In the genomic region with DNA sequence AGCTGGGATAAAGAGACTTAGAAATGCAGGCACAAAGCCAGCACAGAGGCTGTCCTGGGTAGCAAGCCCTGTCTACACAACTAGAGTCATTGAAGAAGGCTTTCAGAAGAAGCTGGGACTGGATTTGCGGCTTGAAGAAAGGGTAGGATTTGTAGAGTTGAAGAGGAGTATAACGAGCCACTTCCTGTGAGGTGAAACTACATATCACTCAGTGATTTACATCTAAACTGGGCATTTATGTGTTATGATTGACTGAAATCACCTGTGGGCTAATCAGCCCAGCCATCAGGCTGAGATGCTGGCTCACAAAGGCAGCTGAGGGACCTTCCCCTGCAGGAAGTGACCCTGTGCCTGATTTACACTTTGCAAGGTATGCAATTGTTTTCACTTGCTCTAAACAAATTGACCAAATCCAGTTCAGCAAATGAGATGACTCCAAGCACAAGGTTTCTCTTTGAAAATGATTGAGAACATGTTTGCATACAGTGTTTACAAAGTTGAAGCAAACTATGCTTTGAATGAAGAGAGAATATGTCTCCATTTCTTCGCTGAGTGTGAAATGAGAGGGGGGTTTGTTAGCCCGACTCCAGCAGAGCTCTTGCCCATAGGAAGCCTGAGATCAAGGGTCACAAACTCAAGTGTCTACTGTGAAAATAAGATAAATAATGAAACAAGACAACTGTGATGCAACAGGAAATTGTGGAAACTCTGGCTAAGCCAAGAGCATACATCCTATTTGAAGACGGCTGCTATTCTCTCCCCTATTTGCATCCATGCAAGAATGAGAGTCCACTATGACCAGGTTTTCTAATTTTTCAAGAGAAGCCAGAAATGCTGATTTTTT, we compare ENCODE assay signal across 1 cellular context.
A peak's percentile ranks its signal among the peaks of the same experiment; 100 is the strongest.
TF ChIP-seq lines count a peak whose summit lies in the region.

No MANE protein-coding gene starts in this region.

TF ChIP-seq in HepG2, 621 proteins besides CTCF, POLR2A, EP300 and RAD21 (continued from another document and continues in another):
- TF ChIP-seq SMAD3 (CRISPR knock-in tag; IDR thresholded peaks at IDR 0.05), result peak; percentile 84
- peak; percentile 86; the same call in 1 of the 2 replicates for TF ChIP-seq RXRA (CRISPR knock-in tag; IDR thresholded peaks at IDR 0.05)
- TF ChIP-seq IRX3 (CRISPR knock-in tag; IDR thresholded peaks at IDR 0.05; ENCODE audit: borderline replicate concordance, low read depth), result 0 out of 2 replicates have a peak, but pooled peaks have one; percentile 65
- TF ChIP-seq KDM4B (CRISPR knock-in tag; IDR thresholded peaks at IDR 0.05), result peak; percentile 64; the same call in 1 of the 2 replicates
- peak; percentile 99 for TF ChIP-seq FOXA3 (CRISPR knock-in tag; IDR thresholded peaks at IDR 0.05)
- no peak for TF ChIP-seq ZNF484 (CRISPR knock-in tag; IDR thresholded peaks at IDR 0.05; ENCODE audit: borderline replicate concordance, low read depth)
- peak; percentile 62; the same call in 1 of the 2 replicates for TF ChIP-seq ZNF124 (CRISPR knock-in tag; IDR thresholded peaks at IDR 0.05)
- TF ChIP-seq RORA (CRISPR knock-in tag; IDR thresholded peaks at IDR 0.05), result 0 out of 2 replicates have a peak, but pooled peaks have one; percentile 68
- peak; percentile 100 for TF ChIP-seq ISL2 (CRISPR knock-in tag; IDR thresholded peaks at IDR 0.05)
- TF ChIP-seq GFI1 (CRISPR knock-in tag; IDR thresholded peaks at IDR 0.05; ENCODE audit: borderline replicate concordance), result peak; percentile 99
- TF ChIP-seq, protein P1, sequence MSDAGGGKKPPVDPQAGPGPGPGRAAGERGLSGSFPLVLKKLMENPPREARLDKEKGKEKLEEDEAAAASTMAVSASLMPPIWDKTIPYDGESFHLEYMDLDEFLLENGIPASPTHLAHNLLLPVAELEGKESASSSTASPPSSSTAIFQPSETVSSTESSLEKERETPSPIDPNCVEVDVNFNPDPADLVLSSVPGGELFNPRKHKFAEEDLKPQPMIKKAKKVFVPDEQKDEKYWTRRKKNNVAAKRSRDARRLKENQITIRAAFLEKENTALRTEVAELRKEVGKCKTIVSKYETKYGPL (CRISPR knock-in tag; IDR thresholded peaks at IDR 0.05), result peak; percentile 18; the same call in 1 of the 2 replicates
- TF ChIP-seq, protein P2, sequence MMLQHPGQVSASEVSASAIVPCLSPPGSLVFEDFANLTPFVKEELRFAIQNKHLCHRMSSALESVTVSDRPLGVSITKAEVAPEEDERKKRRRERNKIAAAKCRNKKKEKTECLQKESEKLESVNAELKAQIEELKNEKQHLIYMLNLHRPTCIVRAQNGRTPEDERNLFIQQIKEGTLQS (CRISPR knock-in tag; IDR thresholded peaks at IDR 0.05), result peak; percentile 84
- TF ChIP-seq, protein P3, sequence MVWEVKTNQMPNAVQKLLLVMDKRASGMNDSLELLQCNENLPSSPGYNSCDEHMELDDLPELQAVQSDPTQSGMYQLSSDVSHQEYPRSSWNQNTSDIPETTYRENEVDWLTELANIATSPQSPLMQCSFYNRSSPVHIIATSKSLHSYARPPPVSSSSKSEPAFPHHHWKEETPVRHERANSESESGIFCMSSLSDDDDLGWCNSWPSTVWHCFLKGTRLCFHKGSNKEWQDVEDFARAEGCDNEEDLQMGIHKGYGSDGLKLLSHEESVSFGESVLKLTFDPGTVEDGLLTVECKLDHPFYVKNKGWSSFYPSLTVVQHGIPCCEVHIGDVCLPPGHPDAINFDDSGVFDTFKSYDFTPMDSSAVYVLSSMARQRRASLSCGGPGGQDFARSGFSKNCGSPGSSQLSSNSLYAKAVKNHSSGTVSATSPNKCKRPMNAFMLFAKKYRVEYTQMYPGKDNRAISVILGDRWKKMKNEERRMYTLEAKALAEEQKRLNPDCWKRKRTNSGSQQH (CRISPR knock-in tag; IDR thresholded peaks at IDR 0.05; ENCODE audit: low read depth), result peak; percentile 36; the same call in 1 of the 2 replicates
- TF ChIP-seq, protein P4, sequence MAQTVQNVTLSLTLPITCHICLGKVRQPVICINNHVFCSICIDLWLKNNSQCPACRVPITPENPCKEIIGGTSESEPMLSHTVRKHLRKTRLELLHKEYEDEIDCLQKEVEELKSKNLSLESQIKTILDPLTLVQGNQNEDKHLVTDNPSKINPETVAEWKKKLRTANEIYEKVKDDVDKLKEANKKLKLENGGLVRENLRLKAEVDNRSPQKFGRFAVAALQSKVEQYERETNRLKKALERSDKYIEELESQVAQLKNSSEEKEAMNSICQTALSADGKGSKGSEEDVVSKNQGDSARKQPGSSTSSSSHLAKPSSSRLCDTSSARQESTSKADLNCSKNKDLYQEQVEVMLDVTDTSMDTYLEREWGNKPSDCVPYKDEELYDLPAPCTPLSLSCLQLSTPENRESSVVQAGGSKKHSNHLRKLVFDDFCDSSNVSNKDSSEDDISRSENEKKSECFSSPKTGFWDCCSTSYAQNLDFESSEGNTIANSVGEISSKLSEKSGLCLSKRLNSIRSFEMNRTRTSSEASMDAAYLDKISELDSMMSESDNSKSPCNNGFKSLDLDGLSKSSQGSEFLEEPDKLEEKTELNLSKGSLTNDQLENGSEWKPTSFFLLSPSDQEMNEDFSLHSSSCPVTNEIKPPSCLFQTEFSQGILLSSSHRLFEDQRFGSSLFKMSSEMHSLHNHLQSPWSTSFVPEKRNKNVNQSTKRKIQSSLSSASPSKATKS (CRISPR knock-in tag; IDR thresholded peaks at IDR 0.05), result peak; percentile 97
- TF ChIP-seq, protein P5, sequence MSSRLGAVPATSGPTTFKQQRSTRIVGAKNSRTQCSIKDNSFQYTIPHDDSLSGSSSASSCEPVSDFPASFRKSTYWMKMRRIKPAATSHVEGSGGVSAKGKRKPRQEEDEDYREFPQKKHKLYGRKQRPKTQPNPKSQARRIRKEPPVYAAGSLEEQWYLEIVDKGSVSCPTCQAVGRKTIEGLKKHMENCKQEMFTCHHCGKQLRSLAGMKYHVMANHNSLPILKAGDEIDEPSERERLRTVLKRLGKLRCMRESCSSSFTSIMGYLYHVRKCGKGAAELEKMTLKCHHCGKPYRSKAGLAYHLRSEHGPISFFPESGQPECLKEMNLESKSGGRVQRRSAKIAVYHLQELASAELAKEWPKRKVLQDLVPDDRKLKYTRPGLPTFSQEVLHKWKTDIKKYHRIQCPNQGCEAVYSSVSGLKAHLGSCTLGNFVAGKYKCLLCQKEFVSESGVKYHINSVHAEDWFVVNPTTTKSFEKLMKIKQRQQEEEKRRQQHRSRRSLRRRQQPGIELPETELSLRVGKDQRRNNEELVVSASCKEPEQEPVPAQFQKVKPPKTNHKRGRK (CRISPR knock-in tag; IDR thresholded peaks at IDR 0.05), result 0 out of 2 replicates have a peak, but pooled peaks have one; percentile 16
- no peak for TF ChIP-seq MYC (CRISPR knock-in tag; IDR thresholded peaks at IDR 0.05; ENCODE audit: borderline replicate concordance)
- TF ChIP-seq SETDB1 (CRISPR knock-in tag; IDR thresholded peaks at IDR 0.05; ENCODE audit: borderline replicate concordance), result no peak
- peak; percentile 98 for TF ChIP-seq FOXO1 (CRISPR knock-in tag; IDR thresholded peaks at IDR 0.05)
- TF ChIP-seq AHR (CRISPR knock-in tag; IDR thresholded peaks at IDR 0.05), result no peak; the same call in 1 of the 2 replicates
- peak; percentile 52 for TF ChIP-seq ONECUT2 (CRISPR knock-in tag; IDR thresholded peaks at IDR 0.05)
- TF ChIP-seq, protein P6, sequence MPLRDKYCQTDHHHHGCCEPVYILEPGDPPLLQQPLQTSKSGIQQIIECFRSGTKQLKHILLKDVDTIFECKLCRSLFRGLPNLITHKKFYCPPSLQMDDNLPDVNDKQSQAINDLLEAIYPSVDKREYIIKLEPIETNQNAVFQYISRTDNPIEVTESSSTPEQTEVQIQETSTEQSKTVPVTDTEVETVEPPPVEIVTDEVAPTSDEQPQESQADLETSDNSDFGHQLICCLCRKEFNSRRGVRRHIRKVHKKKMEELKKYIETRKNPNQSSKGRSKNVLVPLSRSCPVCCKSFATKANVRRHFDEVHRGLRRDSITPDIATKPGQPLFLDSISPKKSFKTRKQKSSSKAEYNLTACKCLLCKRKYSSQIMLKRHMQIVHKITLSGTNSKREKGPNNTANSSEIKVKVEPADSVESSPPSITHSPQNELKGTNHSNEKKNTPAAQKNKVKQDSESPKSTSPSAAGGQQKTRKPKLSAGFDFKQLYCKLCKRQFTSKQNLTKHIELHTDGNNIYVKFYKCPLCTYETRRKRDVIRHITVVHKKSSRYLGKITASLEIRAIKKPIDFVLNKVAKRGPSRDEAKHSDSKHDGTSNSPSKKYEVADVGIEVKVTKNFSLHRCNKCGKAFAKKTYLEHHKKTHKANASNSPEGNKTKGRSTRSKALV (CRISPR knock-in tag; IDR thresholded peaks at IDR 0.05), result peak; percentile 42; the same call in 1 of the 2 replicates
- no peak for TF ChIP-seq HNRNPLL (IDR thresholded peaks at IDR 0.05; ENCODE audit: low read depth, low read length, poor library complexity, severe bottlenecking)
- TF ChIP-seq, protein P7, sequence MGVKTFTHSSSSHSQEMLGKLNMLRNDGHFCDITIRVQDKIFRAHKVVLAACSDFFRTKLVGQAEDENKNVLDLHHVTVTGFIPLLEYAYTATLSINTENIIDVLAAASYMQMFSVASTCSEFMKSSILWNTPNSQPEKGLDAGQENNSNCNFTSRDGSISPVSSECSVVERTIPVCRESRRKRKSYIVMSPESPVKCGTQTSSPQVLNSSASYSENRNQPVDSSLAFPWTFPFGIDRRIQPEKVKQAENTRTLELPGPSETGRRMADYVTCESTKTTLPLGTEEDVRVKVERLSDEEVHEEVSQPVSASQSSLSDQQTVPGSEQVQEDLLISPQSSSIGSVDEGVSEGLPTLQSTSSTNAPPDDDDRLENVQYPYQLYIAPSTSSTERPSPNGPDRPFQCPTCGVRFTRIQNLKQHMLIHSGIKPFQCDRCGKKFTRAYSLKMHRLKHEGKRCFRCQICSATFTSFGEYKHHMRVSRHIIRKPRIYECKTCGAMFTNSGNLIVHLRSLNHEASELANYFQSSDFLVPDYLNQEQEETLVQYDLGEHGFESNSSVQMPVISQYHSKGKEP (CRISPR knock-in tag; IDR thresholded peaks at IDR 0.05), result no peak
- TF ChIP-seq KLF6 (CRISPR knock-in tag; IDR thresholded peaks at IDR 0.05), result peak; percentile 62; the same call in 1 of the 2 replicates
- TF ChIP-seq ZZZ3 (CRISPR knock-in tag; IDR thresholded peaks at IDR 0.05; ENCODE audit: borderline replicate concordance), result no peak
- TF ChIP-seq SOX6 (IDR thresholded peaks at IDR 0.05), result no peak
- peak; percentile 100 for TF ChIP-seq SOX6 (CRISPR knock-in tag; IDR thresholded peaks at IDR 0.05)
- no peak for TF ChIP-seq ZFP82 (CRISPR knock-in tag; IDR thresholded peaks at IDR 0.05; ENCODE audit: borderline replicate concordance)
- 0 out of 2 replicates have a peak, but pooled peaks have one; percentile 43 for TF ChIP-seq FLYWCH1 (CRISPR knock-in tag; IDR thresholded peaks at IDR 0.05)
- TF ChIP-seq ZNF577 (CRISPR knock-in tag; IDR thresholded peaks at IDR 0.05; ENCODE audit: borderline replicate concordance, low read depth), result no peak
- TF ChIP-seq, protein P8, sequence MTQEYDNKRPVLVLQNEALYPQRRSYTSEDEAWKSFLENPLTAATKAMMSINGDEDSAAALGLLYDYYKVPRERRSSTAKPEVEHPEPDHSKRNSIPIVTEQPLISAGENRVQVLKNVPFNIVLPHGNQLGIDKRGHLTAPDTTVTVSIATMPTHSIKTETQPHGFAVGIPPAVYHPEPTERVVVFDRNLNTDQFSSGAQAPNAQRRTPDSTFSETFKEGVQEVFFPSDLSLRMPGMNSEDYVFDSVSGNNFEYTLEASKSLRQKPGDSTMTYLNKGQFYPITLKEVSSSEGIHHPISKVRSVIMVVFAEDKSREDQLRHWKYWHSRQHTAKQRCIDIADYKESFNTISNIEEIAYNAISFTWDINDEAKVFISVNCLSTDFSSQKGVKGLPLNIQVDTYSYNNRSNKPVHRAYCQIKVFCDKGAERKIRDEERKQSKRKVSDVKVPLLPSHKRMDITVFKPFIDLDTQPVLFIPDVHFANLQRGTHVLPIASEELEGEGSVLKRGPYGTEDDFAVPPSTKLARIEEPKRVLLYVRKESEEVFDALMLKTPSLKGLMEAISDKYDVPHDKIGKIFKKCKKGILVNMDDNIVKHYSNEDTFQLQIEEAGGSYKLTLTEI (CRISPR knock-in tag; conservative IDR thresholded peaks at IDR 0.05), result no peak
- TF ChIP-seq, protein P9, sequence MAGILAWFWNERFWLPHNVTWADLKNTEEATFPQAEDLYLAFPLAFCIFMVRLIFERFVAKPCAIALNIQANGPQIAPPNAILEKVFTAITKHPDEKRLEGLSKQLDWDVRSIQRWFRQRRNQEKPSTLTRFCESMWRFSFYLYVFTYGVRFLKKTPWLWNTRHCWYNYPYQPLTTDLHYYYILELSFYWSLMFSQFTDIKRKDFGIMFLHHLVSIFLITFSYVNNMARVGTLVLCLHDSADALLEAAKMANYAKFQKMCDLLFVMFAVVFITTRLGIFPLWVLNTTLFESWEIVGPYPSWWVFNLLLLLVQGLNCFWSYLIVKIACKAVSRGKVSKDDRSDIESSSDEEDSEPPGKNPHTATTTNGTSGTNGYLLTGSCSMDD (CRISPR knock-in tag; IDR thresholded peaks at IDR 0.05), result no peak
- TF ChIP-seq, protein P10, sequence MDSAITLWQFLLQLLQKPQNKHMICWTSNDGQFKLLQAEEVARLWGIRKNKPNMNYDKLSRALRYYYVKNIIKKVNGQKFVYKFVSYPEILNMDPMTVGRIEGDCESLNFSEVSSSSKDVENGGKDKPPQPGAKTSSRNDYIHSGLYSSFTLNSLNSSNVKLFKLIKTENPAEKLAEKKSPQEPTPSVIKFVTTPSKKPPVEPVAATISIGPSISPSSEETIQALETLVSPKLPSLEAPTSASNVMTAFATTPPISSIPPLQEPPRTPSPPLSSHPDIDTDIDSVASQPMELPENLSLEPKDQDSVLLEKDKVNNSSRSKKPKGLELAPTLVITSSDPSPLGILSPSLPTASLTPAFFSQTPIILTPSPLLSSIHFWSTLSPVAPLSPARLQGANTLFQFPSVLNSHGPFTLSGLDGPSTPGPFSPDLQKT (CRISPR knock-in tag; IDR thresholded peaks at IDR 0.05; ENCODE audit: borderline replicate concordance), result no peak
- TF ChIP-seq NFYC (CRISPR knock-in tag; IDR thresholded peaks at IDR 0.05), result peak; percentile 77
- peak; percentile 91 for TF ChIP-seq ZNF772 (CRISPR knock-in tag; IDR thresholded peaks at IDR 0.05)
- 0 out of 2 replicates have a peak, but pooled peaks have one; percentile 24 for TF ChIP-seq ZNF563 (CRISPR knock-in tag; IDR thresholded peaks at IDR 0.05)
- TF ChIP-seq, protein P11, sequence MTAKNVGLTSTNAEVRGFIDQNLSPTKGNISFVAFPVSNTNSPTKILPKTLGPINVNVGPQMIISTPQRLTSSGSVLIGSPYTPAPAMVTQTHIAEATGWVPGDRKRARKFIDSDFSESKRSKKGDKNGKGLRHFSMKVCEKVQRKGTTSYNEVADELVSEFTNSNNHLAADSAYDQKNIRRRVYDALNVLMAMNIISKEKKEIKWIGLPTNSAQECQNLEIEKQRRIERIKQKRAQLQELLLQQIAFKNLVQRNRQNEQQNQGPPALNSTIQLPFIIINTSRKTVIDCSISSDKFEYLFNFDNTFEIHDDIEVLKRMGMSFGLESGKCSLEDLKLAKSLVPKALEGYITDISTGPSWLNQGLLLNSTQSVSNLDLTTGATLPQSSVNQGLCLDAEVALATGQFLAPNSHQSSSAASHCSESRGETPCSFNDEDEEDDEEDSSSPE (CRISPR knock-in tag; IDR thresholded peaks at IDR 0.05), result peak; percentile 48; the same call in 1 of the 2 replicates
- peak; percentile 52; the same call in 1 of the 2 replicates for TF ChIP-seq ZNF224 (CRISPR knock-in tag; IDR thresholded peaks at IDR 0.05)
